In the genomic region with DNA sequence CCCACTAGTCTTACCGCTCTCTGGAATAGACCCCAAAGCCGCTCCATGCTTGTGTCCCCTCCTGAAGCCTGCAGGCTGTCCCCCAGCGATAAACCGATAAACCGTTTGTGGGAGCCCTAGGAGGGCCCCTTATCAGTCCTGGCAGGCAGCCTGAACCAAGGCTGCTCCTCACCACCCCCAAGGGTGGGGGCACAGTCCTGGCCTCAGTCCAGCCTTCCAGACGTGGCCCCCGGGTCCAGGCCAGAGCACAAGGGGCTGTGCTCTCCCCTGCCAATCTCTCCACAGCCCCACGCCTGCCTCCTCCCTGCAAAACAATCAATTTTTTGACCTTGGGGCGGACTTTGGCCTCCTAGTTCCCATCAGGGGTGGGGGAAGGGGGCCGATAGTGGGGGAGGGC, we compare ENCODE assay signal across 1 cellular context.
A peak's percentile ranks its signal among the peaks of the same experiment; 100 is the strongest.
TF ChIP-seq lines count a peak whose summit lies in the region.

A gene (minus strand): TSS at position 90 of the 397 bp plus-strand sequence. CDS start 43 bp downstream, at position 47.

TF ChIP-seq in K562, 482 proteins besides CTCF, POLR2A, EP300 and RAD21 (continued from another document and continues in another):
- TF ChIP-seq, protein P1, sequence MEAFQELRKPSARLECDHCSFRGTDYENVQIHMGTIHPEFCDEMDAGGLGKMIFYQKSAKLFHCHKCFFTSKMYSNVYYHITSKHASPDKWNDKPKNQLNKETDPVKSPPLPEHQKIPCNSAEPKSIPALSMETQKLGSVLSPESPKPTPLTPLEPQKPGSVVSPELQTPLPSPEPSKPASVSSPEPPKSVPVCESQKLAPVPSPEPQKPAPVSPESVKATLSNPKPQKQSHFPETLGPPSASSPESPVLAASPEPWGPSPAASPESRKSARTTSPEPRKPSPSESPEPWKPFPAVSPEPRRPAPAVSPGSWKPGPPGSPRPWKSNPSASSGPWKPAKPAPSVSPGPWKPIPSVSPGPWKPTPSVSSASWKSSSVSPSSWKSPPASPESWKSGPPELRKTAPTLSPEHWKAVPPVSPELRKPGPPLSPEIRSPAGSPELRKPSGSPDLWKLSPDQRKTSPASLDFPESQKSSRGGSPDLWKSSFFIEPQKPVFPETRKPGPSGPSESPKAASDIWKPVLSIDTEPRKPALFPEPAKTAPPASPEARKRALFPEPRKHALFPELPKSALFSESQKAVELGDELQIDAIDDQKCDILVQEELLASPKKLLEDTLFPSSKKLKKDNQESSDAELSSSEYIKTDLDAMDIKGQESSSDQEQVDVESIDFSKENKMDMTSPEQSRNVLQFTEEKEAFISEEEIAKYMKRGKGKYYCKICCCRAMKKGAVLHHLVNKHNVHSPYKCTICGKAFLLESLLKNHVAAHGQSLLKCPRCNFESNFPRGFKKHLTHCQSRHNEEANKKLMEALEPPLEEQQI (IDR thresholded peaks at IDR 0.05): no peak; the same call in 1 of the 2 replicates
- no peak for TF ChIP-seq LARP7 (IDR thresholded peaks at IDR 0.05)
- TF ChIP-seq SMARCA5 (IDR thresholded peaks at IDR 0.05): no peak
- no peak for TF ChIP-seq ZNF146 (CRISPR knock-in tag; IDR thresholded peaks at IDR 0.05; ENCODE audit: unreplicated experiment)
- TF ChIP-seq, protein P2, sequence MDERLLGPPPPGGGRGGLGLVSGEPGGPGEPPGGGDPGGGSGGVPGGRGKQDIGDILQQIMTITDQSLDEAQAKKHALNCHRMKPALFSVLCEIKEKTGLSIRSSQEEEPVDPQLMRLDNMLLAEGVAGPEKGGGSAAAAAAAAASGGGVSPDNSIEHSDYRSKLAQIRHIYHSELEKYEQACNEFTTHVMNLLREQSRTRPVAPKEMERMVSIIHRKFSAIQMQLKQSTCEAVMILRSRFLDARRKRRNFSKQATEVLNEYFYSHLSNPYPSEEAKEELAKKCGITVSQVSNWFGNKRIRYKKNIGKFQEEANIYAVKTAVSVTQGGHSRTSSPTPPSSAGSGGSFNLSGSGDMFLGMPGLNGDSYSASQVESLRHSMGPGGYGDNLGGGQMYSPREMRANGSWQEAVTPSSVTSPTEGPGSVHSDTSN (CRISPR knock-in tag; IDR thresholded peaks at IDR 0.05; ENCODE audit: low read depth): peak; percentile 20; the same call in 1 of the 2 replicates
- TF ChIP-seq, protein P2 (tag; conservative IDR thresholded peaks at IDR 0.05; ENCODE audit: low read depth): no peak
- TF ChIP-seq MYNN (IDR thresholded peaks at IDR 0.05): peak; percentile 93
- no peak for TF ChIP-seq MYNN (CRISPR knock-in tag; IDR thresholded peaks at IDR 0.05)
- TF ChIP-seq SIRT6 (IDR thresholded peaks at IDR 0.05; ENCODE audit: low read depth, low read length): no peak
- TF ChIP-seq, protein P3, sequence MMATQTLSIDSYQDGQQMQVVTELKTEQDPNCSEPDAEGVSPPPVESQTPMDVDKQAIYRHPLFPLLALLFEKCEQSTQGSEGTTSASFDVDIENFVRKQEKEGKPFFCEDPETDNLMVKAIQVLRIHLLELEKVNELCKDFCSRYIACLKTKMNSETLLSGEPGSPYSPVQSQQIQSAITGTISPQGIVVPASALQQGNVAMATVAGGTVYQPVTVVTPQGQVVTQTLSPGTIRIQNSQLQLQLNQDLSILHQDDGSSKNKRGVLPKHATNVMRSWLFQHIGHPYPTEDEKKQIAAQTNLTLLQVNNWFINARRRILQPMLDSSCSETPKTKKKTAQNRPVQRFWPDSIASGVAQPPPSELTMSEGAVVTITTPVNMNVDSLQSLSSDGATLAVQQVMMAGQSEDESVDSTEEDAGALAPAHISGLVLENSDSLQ (IDR thresholded peaks at IDR 0.05): peak; percentile 90
- TF ChIP-seq ZNF408 (CRISPR knock-in tag; IDR thresholded peaks at IDR 0.05; ENCODE audit: low read depth): no peak
- TF ChIP-seq ZNF644 (tag; IDR thresholded peaks at IDR 0.05; ENCODE audit: low read depth): peak; percentile 76; the same call in 1 of the 2 replicates
- TF ChIP-seq SLC30A9 (CRISPR knock-in tag; IDR thresholded peaks at IDR 0.05): no peak
- TF ChIP-seq RFX5 (IDR thresholded peaks at IDR 0.05; ENCODE audit: low read depth, low read length): no peak
- TF ChIP-seq, protein P4, sequence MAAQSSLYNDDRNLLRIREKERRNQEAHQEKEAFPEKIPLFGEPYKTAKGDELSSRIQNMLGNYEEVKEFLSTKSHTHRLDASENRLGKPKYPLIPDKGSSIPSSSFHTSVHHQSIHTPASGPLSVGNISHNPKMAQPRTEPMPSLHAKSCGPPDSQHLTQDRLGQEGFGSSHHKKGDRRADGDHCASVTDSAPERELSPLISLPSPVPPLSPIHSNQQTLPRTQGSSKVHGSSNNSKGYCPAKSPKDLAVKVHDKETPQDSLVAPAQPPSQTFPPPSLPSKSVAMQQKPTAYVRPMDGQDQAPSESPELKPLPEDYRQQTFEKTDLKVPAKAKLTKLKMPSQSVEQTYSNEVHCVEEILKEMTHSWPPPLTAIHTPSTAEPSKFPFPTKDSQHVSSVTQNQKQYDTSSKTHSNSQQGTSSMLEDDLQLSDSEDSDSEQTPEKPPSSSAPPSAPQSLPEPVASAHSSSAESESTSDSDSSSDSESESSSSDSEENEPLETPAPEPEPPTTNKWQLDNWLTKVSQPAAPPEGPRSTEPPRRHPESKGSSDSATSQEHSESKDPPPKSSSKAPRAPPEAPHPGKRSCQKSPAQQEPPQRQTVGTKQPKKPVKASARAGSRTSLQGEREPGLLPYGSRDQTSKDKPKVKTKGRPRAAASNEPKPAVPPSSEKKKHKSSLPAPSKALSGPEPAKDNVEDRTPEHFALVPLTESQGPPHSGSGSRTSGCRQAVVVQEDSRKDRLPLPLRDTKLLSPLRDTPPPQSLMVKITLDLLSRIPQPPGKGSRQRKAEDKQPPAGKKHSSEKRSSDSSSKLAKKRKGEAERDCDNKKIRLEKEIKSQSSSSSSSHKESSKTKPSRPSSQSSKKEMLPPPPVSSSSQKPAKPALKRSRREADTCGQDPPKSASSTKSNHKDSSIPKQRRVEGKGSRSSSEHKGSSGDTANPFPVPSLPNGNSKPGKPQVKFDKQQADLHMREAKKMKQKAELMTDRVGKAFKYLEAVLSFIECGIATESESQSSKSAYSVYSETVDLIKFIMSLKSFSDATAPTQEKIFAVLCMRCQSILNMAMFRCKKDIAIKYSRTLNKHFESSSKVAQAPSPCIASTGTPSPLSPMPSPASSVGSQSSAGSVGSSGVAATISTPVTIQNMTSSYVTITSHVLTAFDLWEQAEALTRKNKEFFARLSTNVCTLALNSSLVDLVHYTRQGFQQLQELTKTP (IDR thresholded peaks at IDR 0.05; ENCODE audit: low read depth in 1 of 2, partially characterized antibody in 2 of 2): peak in 1 of 2 experiments; percentile 13
- TF ChIP-seq NFE2L1 (tag; IDR thresholded peaks at IDR 0.05; ENCODE audit: borderline replicate concordance, low read depth): no peak
- TF ChIP-seq, protein P5, sequence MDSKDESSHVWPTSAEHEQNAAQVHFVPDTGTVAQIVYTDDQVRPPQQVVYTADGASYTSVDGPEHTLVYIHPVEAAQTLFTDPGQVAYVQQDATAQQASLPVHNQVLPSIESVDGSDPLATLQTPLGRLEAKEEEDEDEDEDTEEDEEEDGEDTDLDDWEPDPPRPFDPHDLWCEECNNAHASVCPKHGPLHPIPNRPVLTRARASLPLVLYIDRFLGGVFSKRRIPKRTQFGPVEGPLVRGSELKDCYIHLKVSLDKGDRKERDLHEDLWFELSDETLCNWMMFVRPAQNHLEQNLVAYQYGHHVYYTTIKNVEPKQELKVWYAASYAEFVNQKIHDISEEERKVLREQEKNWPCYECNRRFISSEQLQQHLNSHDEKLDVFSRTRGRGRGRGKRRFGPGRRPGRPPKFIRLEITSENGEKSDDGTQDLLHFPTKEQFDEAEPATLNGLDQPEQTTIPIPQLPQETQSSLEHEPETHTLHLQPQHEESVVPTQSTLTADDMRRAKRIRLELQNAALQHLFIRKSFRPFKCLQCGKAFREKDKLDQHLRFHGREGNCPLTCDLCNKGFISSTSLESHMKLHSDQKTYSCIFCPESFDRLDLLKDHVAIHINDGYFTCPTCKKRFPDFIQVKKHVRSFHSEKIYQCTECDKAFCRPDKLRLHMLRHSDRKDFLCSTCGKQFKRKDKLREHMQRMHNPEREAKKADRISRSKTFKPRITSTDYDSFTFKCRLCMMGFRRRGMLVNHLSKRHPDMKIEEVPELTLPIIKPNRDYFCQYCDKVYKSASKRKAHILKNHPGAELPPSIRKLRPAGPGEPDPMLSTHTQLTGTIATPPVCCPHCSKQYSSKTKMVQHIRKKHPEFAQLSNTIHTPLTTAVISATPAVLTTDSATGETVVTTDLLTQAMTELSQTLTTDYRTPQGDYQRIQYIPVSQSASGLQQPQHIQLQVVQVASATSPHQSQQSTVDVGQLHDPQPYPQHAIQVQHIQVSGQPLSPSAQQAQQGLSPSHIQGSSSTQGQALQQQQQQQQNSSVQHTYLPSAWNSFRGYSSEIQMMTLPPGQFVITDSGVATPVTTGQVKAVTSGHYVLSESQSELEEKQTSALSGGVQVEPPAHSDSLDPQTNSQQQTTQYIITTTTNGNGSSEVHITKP (IDR thresholded peaks at IDR 0.05; ENCODE audit: partially characterized antibody): peak; percentile 35
- TF ChIP-seq TCF3 (CRISPR knock-in tag; IDR thresholded peaks at IDR 0.05): peak; percentile 98
- TF ChIP-seq HNRNPLL (IDR thresholded peaks at IDR 0.05; ENCODE audit: low read depth, low read length, poor library complexity, severe bottlenecking): no peak
- TF ChIP-seq ZNF212 (CRISPR knock-in tag; IDR thresholded peaks at IDR 0.05): 0 out of 2 replicates have a peak, but pooled peaks have one; percentile 60
- no peak for TF ChIP-seq SP1 (CRISPR knock-in tag; IDR thresholded peaks at IDR 0.05)
- TF ChIP-seq KAT2B (IDR thresholded peaks at IDR 0.05; ENCODE audit: low read depth, low read length): no peak
- no peak for TF ChIP-seq RBM14 (IDR thresholded peaks at IDR 0.05; ENCODE audit: borderline replicate concordance, insufficient read depth, low read depth, low read length)
- TF ChIP-seq, protein P6, sequence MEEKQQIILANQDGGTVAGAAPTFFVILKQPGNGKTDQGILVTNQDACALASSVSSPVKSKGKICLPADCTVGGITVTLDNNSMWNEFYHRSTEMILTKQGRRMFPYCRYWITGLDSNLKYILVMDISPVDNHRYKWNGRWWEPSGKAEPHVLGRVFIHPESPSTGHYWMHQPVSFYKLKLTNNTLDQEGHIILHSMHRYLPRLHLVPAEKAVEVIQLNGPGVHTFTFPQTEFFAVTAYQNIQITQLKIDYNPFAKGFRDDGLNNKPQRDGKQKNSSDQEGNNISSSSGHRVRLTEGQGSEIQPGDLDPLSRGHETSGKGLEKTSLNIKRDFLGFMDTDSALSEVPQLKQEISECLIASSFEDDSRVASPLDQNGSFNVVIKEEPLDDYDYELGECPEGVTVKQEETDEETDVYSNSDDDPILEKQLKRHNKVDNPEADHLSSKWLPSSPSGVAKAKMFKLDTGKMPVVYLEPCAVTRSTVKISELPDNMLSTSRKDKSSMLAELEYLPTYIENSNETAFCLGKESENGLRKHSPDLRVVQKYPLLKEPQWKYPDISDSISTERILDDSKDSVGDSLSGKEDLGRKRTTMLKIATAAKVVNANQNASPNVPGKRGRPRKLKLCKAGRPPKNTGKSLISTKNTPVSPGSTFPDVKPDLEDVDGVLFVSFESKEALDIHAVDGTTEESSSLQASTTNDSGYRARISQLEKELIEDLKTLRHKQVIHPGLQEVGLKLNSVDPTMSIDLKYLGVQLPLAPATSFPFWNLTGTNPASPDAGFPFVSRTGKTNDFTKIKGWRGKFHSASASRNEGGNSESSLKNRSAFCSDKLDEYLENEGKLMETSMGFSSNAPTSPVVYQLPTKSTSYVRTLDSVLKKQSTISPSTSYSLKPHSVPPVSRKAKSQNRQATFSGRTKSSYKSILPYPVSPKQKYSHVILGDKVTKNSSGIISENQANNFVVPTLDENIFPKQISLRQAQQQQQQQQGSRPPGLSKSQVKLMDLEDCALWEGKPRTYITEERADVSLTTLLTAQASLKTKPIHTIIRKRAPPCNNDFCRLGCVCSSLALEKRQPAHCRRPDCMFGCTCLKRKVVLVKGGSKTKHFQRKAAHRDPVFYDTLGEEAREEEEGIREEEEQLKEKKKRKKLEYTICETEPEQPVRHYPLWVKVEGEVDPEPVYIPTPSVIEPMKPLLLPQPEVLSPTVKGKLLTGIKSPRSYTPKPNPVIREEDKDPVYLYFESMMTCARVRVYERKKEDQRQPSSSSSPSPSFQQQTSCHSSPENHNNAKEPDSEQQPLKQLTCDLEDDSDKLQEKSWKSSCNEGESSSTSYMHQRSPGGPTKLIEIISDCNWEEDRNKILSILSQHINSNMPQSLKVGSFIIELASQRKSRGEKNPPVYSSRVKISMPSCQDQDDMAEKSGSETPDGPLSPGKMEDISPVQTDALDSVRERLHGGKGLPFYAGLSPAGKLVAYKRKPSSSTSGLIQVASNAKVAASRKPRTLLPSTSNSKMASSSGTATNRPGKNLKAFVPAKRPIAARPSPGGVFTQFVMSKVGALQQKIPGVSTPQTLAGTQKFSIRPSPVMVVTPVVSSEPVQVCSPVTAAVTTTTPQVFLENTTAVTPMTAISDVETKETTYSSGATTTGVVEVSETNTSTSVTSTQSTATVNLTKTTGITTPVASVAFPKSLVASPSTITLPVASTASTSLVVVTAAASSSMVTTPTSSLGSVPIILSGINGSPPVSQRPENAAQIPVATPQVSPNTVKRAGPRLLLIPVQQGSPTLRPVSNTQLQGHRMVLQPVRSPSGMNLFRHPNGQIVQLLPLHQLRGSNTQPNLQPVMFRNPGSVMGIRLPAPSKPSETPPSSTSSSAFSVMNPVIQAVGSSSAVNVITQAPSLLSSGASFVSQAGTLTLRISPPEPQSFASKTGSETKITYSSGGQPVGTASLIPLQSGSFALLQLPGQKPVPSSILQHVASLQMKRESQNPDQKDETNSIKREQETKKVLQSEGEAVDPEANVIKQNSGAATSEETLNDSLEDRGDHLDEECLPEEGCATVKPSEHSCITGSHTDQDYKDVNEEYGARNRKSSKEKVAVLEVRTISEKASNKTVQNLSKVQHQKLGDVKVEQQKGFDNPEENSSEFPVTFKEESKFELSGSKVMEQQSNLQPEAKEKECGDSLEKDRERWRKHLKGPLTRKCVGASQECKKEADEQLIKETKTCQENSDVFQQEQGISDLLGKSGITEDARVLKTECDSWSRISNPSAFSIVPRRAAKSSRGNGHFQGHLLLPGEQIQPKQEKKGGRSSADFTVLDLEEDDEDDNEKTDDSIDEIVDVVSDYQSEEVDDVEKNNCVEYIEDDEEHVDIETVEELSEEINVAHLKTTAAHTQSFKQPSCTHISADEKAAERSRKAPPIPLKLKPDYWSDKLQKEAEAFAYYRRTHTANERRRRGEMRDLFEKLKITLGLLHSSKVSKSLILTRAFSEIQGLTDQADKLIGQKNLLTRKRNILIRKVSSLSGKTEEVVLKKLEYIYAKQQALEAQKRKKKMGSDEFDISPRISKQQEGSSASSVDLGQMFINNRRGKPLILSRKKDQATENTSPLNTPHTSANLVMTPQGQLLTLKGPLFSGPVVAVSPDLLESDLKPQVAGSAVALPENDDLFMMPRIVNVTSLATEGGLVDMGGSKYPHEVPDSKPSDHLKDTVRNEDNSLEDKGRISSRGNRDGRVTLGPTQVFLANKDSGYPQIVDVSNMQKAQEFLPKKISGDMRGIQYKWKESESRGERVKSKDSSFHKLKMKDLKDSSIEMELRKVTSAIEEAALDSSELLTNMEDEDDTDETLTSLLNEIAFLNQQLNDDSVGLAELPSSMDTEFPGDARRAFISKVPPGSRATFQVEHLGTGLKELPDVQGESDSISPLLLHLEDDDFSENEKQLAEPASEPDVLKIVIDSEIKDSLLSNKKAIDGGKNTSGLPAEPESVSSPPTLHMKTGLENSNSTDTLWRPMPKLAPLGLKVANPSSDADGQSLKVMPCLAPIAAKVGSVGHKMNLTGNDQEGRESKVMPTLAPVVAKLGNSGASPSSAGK (IDR thresholded peaks at IDR 0.05): no peak
- TF ChIP-seq EWSR1 (IDR thresholded peaks at IDR 0.05; ENCODE audit: borderline replicate concordance, low read depth, partially characterized antibody): no peak
